1 cellular context compared by ENCODE assay signal in the genomic region with DNA sequence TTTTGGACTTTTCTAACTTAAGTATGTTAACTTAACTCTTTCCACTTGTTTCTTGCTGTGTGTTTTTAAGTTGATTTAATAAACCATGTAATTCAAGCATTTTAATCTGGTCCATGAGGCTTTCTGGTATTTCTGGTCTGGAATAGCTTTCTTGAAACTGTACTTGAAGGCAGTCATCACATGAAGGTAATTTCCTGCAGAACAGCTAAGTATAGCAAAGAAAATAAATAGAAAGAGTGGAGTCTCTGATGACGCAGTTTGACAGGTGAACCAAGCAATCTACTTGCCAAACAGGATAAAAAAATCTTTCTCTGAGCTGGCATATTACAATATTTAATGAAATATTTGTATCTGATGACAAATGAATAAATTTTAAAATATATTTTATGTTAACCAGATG.
TF ChIP-seq lines count a peak whose summit lies in the region.

No MANE protein-coding gene starts in this region.

TF ChIP-seq in H1, 55 proteins besides CTCF, POLR2A, EP300 and RAD21 (continued from another document):
- TF ChIP-seq, protein P1, sequence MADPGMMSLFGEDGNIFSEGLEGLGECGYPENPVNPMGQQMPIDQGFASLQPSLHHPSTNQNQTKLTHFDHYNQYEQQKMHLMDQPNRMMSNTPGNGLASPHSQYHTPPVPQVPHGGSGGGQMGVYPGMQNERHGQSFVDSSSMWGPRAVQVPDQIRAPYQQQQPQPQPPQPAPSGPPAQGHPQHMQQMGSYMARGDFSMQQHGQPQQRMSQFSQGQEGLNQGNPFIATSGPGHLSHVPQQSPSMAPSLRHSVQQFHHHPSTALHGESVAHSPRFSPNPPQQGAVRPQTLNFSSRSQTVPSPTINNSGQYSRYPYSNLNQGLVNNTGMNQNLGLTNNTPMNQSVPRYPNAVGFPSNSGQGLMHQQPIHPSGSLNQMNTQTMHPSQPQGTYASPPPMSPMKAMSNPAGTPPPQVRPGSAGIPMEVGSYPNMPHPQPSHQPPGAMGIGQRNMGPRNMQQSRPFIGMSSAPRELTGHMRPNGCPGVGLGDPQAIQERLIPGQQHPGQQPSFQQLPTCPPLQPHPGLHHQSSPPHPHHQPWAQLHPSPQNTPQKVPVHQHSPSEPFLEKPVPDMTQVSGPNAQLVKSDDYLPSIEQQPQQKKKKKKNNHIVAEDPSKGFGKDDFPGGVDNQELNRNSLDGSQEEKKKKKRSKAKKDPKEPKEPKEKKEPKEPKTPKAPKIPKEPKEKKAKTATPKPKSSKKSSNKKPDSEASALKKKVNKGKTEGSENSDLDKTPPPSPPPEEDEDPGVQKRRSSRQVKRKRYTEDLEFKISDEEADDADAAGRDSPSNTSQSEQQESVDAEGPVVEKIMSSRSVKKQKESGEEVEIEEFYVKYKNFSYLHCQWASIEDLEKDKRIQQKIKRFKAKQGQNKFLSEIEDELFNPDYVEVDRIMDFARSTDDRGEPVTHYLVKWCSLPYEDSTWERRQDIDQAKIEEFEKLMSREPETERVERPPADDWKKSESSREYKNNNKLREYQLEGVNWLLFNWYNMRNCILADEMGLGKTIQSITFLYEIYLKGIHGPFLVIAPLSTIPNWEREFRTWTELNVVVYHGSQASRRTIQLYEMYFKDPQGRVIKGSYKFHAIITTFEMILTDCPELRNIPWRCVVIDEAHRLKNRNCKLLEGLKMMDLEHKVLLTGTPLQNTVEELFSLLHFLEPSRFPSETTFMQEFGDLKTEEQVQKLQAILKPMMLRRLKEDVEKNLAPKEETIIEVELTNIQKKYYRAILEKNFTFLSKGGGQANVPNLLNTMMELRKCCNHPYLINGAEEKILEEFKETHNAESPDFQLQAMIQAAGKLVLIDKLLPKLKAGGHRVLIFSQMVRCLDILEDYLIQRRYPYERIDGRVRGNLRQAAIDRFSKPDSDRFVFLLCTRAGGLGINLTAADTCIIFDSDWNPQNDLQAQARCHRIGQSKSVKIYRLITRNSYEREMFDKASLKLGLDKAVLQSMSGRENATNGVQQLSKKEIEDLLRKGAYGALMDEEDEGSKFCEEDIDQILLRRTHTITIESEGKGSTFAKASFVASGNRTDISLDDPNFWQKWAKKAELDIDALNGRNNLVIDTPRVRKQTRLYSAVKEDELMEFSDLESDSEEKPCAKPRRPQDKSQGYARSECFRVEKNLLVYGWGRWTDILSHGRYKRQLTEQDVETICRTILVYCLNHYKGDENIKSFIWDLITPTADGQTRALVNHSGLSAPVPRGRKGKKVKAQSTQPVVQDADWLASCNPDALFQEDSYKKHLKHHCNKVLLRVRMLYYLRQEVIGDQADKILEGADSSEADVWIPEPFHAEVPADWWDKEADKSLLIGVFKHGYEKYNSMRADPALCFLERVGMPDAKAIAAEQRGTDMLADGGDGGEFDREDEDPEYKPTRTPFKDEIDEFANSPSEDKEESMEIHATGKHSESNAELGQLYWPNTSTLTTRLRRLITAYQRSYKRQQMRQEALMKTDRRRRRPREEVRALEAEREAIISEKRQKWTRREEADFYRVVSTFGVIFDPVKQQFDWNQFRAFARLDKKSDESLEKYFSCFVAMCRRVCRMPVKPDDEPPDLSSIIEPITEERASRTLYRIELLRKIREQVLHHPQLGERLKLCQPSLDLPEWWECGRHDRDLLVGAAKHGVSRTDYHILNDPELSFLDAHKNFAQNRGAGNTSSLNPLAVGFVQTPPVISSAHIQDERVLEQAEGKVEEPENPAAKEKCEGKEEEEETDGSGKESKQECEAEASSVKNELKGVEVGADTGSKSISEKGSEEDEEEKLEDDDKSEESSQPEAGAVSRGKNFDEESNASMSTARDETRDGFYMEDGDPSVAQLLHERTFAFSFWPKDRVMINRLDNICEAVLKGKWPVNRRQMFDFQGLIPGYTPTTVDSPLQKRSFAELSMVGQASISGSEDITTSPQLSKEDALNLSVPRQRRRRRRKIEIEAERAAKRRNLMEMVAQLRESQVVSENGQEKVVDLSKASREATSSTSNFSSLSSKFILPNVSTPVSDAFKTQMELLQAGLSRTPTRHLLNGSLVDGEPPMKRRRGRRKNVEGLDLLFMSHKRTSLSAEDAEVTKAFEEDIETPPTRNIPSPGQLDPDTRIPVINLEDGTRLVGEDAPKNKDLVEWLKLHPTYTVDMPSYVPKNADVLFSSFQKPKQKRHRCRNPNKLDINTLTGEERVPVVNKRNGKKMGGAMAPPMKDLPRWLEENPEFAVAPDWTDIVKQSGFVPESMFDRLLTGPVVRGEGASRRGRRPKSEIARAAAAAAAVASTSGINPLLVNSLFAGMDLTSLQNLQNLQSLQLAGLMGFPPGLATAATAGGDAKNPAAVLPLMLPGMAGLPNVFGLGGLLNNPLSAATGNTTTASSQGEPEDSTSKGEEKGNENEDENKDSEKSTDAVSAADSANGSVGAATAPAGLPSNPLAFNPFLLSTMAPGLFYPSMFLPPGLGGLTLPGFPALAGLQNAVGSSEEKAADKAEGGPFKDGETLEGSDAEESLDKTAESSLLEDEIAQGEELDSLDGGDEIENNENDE (IDR thresholded peaks at IDR 0.05; ENCODE audit: insufficient replicate concordance, low read length) = no peak
- TF ChIP-seq GABPA (IDR thresholded peaks at IDR 0.05; ENCODE audit: borderline replicate concordance, insufficient read depth, low read length) (no peak), EGR1 (IDR thresholded peaks at IDR 0.05; ENCODE audit: borderline replicate concordance, low read depth, low read length) (no peak), RFX5 (IDR thresholded peaks at IDR 0.05; ENCODE audit: borderline replicate concordance, low read depth, low read length) (no peak), SP2 (IDR thresholded peaks at IDR 0.05; ENCODE audit: low read length) (no peak), CBX8 (IDR thresholded peaks at IDR 0.05; ENCODE audit: borderline replicate concordance, low read depth, low read length) (no peak), RNF2 (IDR thresholded peaks at IDR 0.05; ENCODE audit: borderline replicate concordance, low read depth, low read length, missing control alignments, poor library complexity, severe bottlenecking) (no peak), KDM4A (IDR thresholded peaks at IDR 0.05; ENCODE audit: low read depth, low read length, severe bottlenecking) (no peak), SUZ12 (IDR thresholded peaks at IDR 0.05; ENCODE audit: low read length) (no peak), FOSL1 (IDR thresholded peaks at IDR 0.05; ENCODE audit: insufficient read depth, low read depth, low read length) (no peak), CBX5 (IDR thresholded peaks at IDR 0.05; ENCODE audit: low read depth, low read length) (no peak), EZH2 (IDR thresholded peaks at IDR 0.05; ENCODE audit: low read depth, low read length, severe bottlenecking) (no peak)
